Comparison of ENCODE assay signal across 28 cellular contexts in genomic region chrX:20445109-20445508, GRCh38.
DNase-seq lines count a peak whose midpoint lies in the region; ATAC-seq, FAIRE-seq and TF ChIP-seq lines count a peak whose summit lies in the region.
"Had no signal": no experiment of that assay in that cellular context is flagged by ENCODE, and none has a peak within 500 bp of the region (broad histone marks: within the 10 kb centered on the region; RNA-seq: fewer than 3 reads in every experiment).

No MANE protein-coding gene starts in this region.

- H3K4me1 Mint-ChIP-seq in activated T-helper 17 cell treated with anti-CD3 and anti-CD28 coated beads, Interleukin-2, amount 50 U/mL, for 72 hours, result peaks cover 11% of the 10 kb centered on the region
- H3K4me1 Mint-ChIP-seq: stimulated activated memory B cell treated with anti-CD40 and anti-IgM and Interleukin-4, amounts not matched to agents 10 μg/mL and 1 μg/mL and 100 μg/mL, for 72 hours had no signal

- no peak overlapping the region for H3K4me2 ChIP-seq in GM23248 (ENCODE audit: unreplicated experiment)
- H3K4me2 ChIP-seq: PC-9 had no signal

- no peaks in the 10 kb centered on the region for H3K27me3 ChIP-seq in GM23248 (replicated peaks; ENCODE audit: insufficient read depth)
- H3K27me3 ChIP-seq: foreskin keratinocyte, sigmoid colon, tibial artery had no signal

- DNase-seq in GM12891 (ENCODE audit: insufficient read length, low spot score), result no peak
- DNase-seq in stimulated activated CD4-positive, alpha-beta T cell treated with anti-CD3 and anti-CD28 coated beads, Interleukin-15, amount 100 ng/mL, for 24 hours, result no peak
- DNase-seq in Right ventricle myocardium inferior (ENCODE audit: missing footprints), result no peak
- DNase-seq in GM23248, result no peak
- DNase-seq: activated CD4-positive, CD25-positive, alpha-beta regulatory T cell treated with anti-CD3 and anti-CD28 coated beads, Interleukin-2, amount 50 U/mL, for 72 hours; activated CD8-positive, alpha-beta memory T cell treated with anti-CD3 and anti-CD28 coated beads, Interleukin-2, amount 50 U/mL, for 48 hours; activated gamma-delta T cell treated with Interleukin-2 at 50 U/mL for 16 hours; amygdala; foreskin keratinocyte; hippocampal formation; IMR-90; kidney; naive B cell; NCI-H2227 treated with DMSO at 0.1 percent for 48 hours; NCI-H82; PC-9; sigmoid colon; T1000; tibial artery had no signal

- no peaks in the 10 kb centered on the region for H3K36me3 Mint-ChIP-seq in activated T-helper 17 cell treated with anti-CD3 and anti-CD28 coated beads, Interleukin-2, amount 50 U/mL, for 72 hours (ENCODE audit: low read depth)
- H3K36me3 Mint-ChIP-seq: memory B cell; naive B cell; stimulated activated memory B cell treated with anti-CD40 and anti-IgM and Interleukin-4, amounts not matched to agents 10 μg/mL and 1 μg/mL and 100 μg/mL, for 72 hours had no signal

- no peaks in the 10 kb centered on the region for H3K9me3 ChIP-seq in GM23248 (ENCODE audit: low read depth)
- H3K9me3 ChIP-seq: sigmoid colon, tibial artery had no signal

- H3F3A ChIP-seq in GM23248 (ENCODE audit: insufficient read depth), result no peaks in the 10 kb centered on the region

- H3K79me2 ChIP-seq in GM23248 (ENCODE audit: insufficient read depth), result no peaks in the 10 kb centered on the region
- H3K79me2 ChIP-seq: parathyroid adenoma had no signal

- H3K9me3 Mint-ChIP-seq in activated T-helper 17 cell treated with anti-CD3 and anti-CD28 coated beads, Interleukin-2, amount 50 U/mL, for 72 hours, result no peaks in the 10 kb centered on the region
- H3K9me3 Mint-ChIP-seq: stimulated activated memory B cell treated with anti-CD40 and anti-IgM and Interleukin-4, amounts not matched to agents 10 μg/mL and 1 μg/mL and 100 μg/mL, for 72 hours had no signal

- FAIRE-seq in GM12891 (lab: Jason Lieb, UNC), result peak; percentile 57
- FAIRE-seq: kidney had no signal

- intact Hi-C loops in Right ventricle myocardium inferior (cut with DNase I), result no loop called here

- ATAC-seq in GM18873 (IDR thresholded peaks at IDR 0.05; ENCODE audit: low FRiP score, unreplicated experiment) (peak; percentile 60), HG02798 (IDR thresholded peaks at IDR 0.05; ENCODE audit: poor library complexity, unreplicated experiment) (peak; percentile 63), Right ventricle myocardium inferior (no peak), HG03520 (IDR thresholded peaks at IDR 0.05; ENCODE audit: unreplicated experiment) (no peak)
- peak; percentile 49 for ATAC-seq in activated T-helper 17 cell treated with anti-CD3 and anti-CD28 coated beads, Interleukin-2, amount 50 U/mL, for 72 hours (replicated peaks)
- ATAC-seq: foreskin keratinocyte; stimulated activated memory B cell treated with anti-CD40 and anti-IgM and Interleukin-4, amounts not matched to agents 10 μg/mL and 1 μg/mL and 100 μg/mL, for 72 hours had no signal

- peak overlapping the region; percentile 39 for H3K4me3 Mint-ChIP-seq in activated T-helper 17 cell treated with anti-CD3 and anti-CD28 coated beads, Interleukin-2, amount 50 U/mL, for 72 hours
- H3K4me3 Mint-ChIP-seq: memory B cell; naive B cell; stimulated activated memory B cell treated with anti-CD40 and anti-IgM and Interleukin-4, amounts not matched to agents 10 μg/mL and 1 μg/mL and 100 μg/mL, for 72 hours had no signal

- H3K27ac ChIP-seq in GM23248, result no peak overlapping the region
- H3K27ac ChIP-seq: cardiac muscle cell, epithelial cell of prostate, foreskin keratinocyte, parathyroid adenoma, PC-9, sigmoid colon, tibial artery had no signal

- H2AFZ ChIP-seq in GM23248, result no peak overlapping the region
- H2AFZ ChIP-seq: parathyroid adenoma, PC-9 had no signal

- H3K36me3 ChIP-seq in GM23248 (ENCODE audit: low read depth), result no peaks in the 10 kb centered on the region
- H3K36me3 ChIP-seq: cardiac muscle cell, sigmoid colon, tibial artery had no signal

- 92 to 98% methylated on average over 2 of the region's 2 CpGs for WGBS in GM23248 (ENCODE audit: low coverage in 1 of 2, low lambda C conversion rate in 2 of 2, missing lambda C conversion rate in 2 of 2), 2 experiments

- no peak for TF ChIP-seq POLR2A in GM12891 (IDR thresholded peaks at IDR 0.05; ENCODE audit: low read depth, low read length)

- no peak overlapping the region for H3K4me3 ChIP-seq in GM23248
- H3K4me3 ChIP-seq: cardiac muscle cell, PC-9, sigmoid colon, tibial artery had no signal

- H3K9me2 ChIP-seq in GM23248 (ENCODE audit: insufficient read depth), result no peaks in the 10 kb centered on the region

- in situ Hi-C loops in GM23248 (cut with MboI), result no loop called here

- H4K20me1 ChIP-seq in GM23248 (ENCODE audit: insufficient read depth), result no peaks in the 10 kb centered on the region

- no peak overlapping the region for H3K9ac ChIP-seq in GM23248
- H3K9ac ChIP-seq: parathyroid adenoma had no signal

- H3K27me3 Mint-ChIP-seq in activated T-helper 17 cell treated with anti-CD3 and anti-CD28 coated beads, Interleukin-2, amount 50 U/mL, for 72 hours, result no peaks in the 10 kb centered on the region
- H3K27me3 Mint-ChIP-seq: memory B cell; stimulated activated memory B cell treated with anti-CD40 and anti-IgM and Interleukin-4, amounts not matched to agents 10 μg/mL and 1 μg/mL and 100 μg/mL, for 72 hours had no signal

- no peak overlapping the region for H3K27ac Mint-ChIP-seq in activated T-helper 17 cell treated with anti-CD3 and anti-CD28 coated beads, Interleukin-2, amount 50 U/mL, for 72 hours
- H3K27ac Mint-ChIP-seq: memory B cell; naive B cell; stimulated activated memory B cell treated with anti-CD40 and anti-IgM and Interleukin-4, amounts not matched to agents 10 μg/mL and 1 μg/mL and 100 μg/mL, for 72 hours had no signal

- no peaks in the 10 kb centered on the region for H3K4me1 ChIP-seq in GM23248 (ENCODE audit: insufficient read depth)
- H3K4me1 ChIP-seq: foreskin keratinocyte, sigmoid colon, tibial artery had no signal

TF ChIP-seq in GM12891, 5 proteins besides CTCF, POLR2A, EP300 and RAD21:
- no peak for TF ChIP-seq PAX5 (IDR thresholded peaks at IDR 0.05; ENCODE audit: insufficient read depth, low read length, severe bottlenecking)
- TF ChIP-seq SPI1 (IDR thresholded peaks at IDR 0.05; ENCODE audit: low read depth, low read length), result no peak
- TF ChIP-seq POLR2AphosphoS5 (IDR thresholded peaks at IDR 0.05; ENCODE audit: low read depth, low read length), result no peak

Comparison
In these comparisons a context has a peak if more than half of its experiments do, and no peak if none do; other contexts are left out.
1. ATAC-seq: peak in GM18873 (single experiment), HG02798 (single experiment) and activated T-helper 17 cell treated with anti-CD3 and anti-CD28 coated beads, Interleukin-2, amount 50 U/mL, for 72 hours (single experiment); none in Right ventricle myocardium inferior (single experiment) and HG03520 (single experiment).